In genomic region chr10:22597142-22597541, GRCh38 we compare ENCODE assay signal across 9 cellular contexts.
DNase-seq lines count a peak whose midpoint lies in the region; ATAC-seq and TF ChIP-seq lines count a peak whose summit lies in the region.
"Had no signal": no experiment of that assay in that cellular context is flagged by ENCODE, and none has a peak within 500 bp of the region (broad histone marks: within the 10 kb centered on the region; RNA-seq: fewer than 3 reads in every experiment).

No MANE protein-coding gene starts in this region.

- peaks cover 66 to 73% of the 10 kb centered on the region in 2 donors for H3K4me1 Mint-ChIP-seq in natural killer cell treated with Interleukin-12 subunit alpha and Interleukin-12 subunit beta and Interleukin-15 and Interleukin-18, amount 100 ng/mL, for 72 hours (ENCODE audit: low read depth in 2 of 2)

- H3K36me3 Mint-ChIP-seq in natural killer cell treated with Interleukin-12 subunit alpha and Interleukin-12 subunit beta and Interleukin-15 and Interleukin-18, amount 100 ng/mL, for 72 hours = no peaks in the 10 kb centered on the region

- no peaks in the 10 kb centered on the region for H3K27me3 Mint-ChIP-seq in natural killer cell treated with Interleukin-12 subunit alpha and Interleukin-12 subunit beta and Interleukin-15 and Interleukin-18, amount 100 ng/mL, for 72 hours

- H3K27ac Mint-ChIP-seq in natural killer cell treated with Interleukin-12 subunit alpha and Interleukin-12 subunit beta and Interleukin-15 and Interleukin-18, amount 100 ng/mL, for 72 hours = peak overlapping the region; percentile 90 to 95

- peak overlapping the region; percentile 83 for H3K4me3 Mint-ChIP-seq in natural killer cell treated with Interleukin-12 subunit alpha and Interleukin-12 subunit beta and Interleukin-15 and Interleukin-18, amount 100 ng/mL, for 72 hours
- H3K4me3 Mint-ChIP-seq: activated T-cell treated with anti-CD3 and anti-CD28 coated beads, Interleukin-2, amount 50 U/mL, for 4 hours had no signal

- ATAC-seq in GM18868 (IDR thresholded peaks at IDR 0.05; ENCODE audit: unreplicated experiment) (peak; percentile 35), HG02610 (IDR thresholded peaks at IDR 0.05; ENCODE audit: unreplicated experiment) (peak; percentile 57)
- peak; percentile 81 to 92 for ATAC-seq in natural killer cell treated with Interleukin-12 subunit alpha and Interleukin-12 subunit beta and Interleukin-15 and Interleukin-18, amount 100 ng/mL, for 72 hours

- 0 out of 2 replicates have a peak overlapping the region, but pooled peaks have one; percentile 5 for H3K27ac ChIP-seq in VCaP

- TF ChIP-seq CTCF in VCaP (conservative IDR thresholded peaks at IDR 0.05) = no peak

- peak; percentile 73 for DNase-seq in natural killer cell treated with Interleukin-12 subunit alpha and Interleukin-12 subunit beta and Interleukin-15 and Interleukin-18, amount 100 ng/mL, for 72 hours (ENCODE audit: low spot score)
- no peak for DNase-seq in stimulated activated CD4-positive, alpha-beta T cell treated with anti-CD3 and anti-CD28 coated beads, Interleukin-4, amount 100 ng/mL, for 4 hours
- DNase-seq in NCI-H774 (lab: John Stamatoyannopoulos, UW) (no peak), NCI-H2081 treated with DMSO at 0.1 percent for 48 hours (lab: John Stamatoyannopoulos, UW) (no peak), SHP77 treated with DMSO at 0.1 percent for 48 hours (lab: John Stamatoyannopoulos, UW) (no peak)
- DNase-seq: activated T-cell treated with anti-CD3 and anti-CD28 coated beads, Interleukin-2, amount 50 U/mL, for 4 hours had no signal

- no peaks in the 10 kb centered on the region for H3K9me3 Mint-ChIP-seq in natural killer cell treated with Interleukin-12 subunit alpha and Interleukin-12 subunit beta and Interleukin-15 and Interleukin-18, amount 100 ng/mL, for 72 hours
- H3K9me3 Mint-ChIP-seq: activated T-cell treated with anti-CD3 and anti-CD28 coated beads, Interleukin-2, amount 50 U/mL, for 4 hours had no signal

Comparison
In these comparisons a context has a peak if more than half of its experiments do, and no peak if none do; other contexts are left out.
1. ATAC-seq: peak in every context shown above with its lines; median percentile 86 in natural killer cell treated with Interleukin-12 subunit alpha and Interleukin-12 subunit beta and Interleukin-15 and Interleukin-18, amount 100 ng/mL, for 72 hours; 57 in HG02610; 35 in GM18868.